Comparison of ENCODE assay signal across 18 cellular contexts in the genomic region with DNA sequence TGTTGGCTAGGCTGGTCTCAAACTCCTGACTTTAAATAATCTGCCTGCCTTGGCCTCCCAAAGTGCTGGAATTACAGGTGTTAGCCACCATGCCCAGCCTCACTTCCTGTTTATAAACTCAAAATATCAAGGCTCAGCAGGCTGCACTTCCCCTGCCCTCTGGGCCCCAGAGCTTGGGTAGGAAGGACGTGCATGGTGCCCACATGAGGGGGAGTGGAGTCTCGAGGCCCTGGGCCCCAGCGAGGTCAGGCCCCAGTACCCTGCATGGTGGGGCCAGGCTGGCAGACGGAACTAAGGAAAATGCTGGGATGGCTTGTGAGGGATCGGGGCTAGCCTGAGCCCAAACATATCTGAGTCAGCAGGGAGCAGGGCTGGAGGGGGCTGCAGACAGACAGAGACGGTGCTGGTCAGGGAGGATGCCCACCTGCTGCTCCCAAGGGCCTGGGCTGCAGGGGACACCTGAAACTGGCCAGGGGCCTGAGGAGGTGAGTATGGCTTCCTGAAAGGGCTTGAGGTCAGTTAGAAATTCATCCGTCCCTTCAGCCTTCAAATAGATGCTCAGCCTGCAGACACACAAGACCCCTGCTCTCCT. TPM values are rescaled to one million over a fixed set of nuclear protein-coding genes. Genes with fewer than 3 reads are reported as not detected.
DNase-seq lines count a peak whose midpoint lies in the region; ATAC-seq and TF ChIP-seq lines count a peak whose summit lies in the region.
"Had no signal": no experiment of that assay in that cellular context is flagged by ENCODE, and none has a peak within 500 bp of the region (broad histone marks: within the 10 kb centered on the region; RNA-seq: fewer than 3 reads in every experiment).

No MANE protein-coding gene starts in this region.

- H3K9me3 ChIP-seq in BLaER1 treated with 17β-estradiol and CSF1 and Interleukin-3, amounts not matched to agents 10 nM and 100 nM (replicated peaks in 1 of 11): no peaks in the 10 kb centered on the region
- H3K9me3 ChIP-seq in T-helper 17 cell (ENCODE audit: control insufficient read depth, low read length, poor library complexity, severe bottlenecking): no peaks in the 10 kb centered on the region
- H3K9me3 ChIP-seq in right lobe of liver: no peaks in the 10 kb centered on the region
- H3K9me3 ChIP-seq: HAP-1, lower lobe of right lung had no signal

- peaks cover 36 to 60% (median 47%) of the 10 kb centered on the region in 10 experiments for H3K4me1 ChIP-seq in BLaER1 treated with 17β-estradiol and CSF1 and Interleukin-3, amounts not matched to agents 10 nM and 100 nM
- peaks cover 0 to 29% (median 8%) of the 10 kb centered on the region in 4 donors for H3K4me1 ChIP-seq in right lobe of liver
- H3K4me1 ChIP-seq: HAP-1 had no signal

- H3K4me3 Mint-ChIP-seq in T-helper 17 cell: no peak overlapping the region
- peak overlapping the region; percentile 46 to 63 for H3K4me3 Mint-ChIP-seq in effector memory CD8-positive, alpha-beta T cell
- H3K4me3 Mint-ChIP-seq: nephron progenitor cell had no signal

- peak; percentile 21 for DNase-seq in GM12865 (ENCODE audit: low read depth)
- DNase-seq in T-helper 17 cell: no peak
- DNase-seq in effector memory CD8-positive, alpha-beta T cell: no peak
- no peak for DNase-seq in globus pallidus (ENCODE audit: low spot score)
- no peak for DNase-seq in right lobe of liver
- DNase-seq: activated CD4-positive, alpha-beta T cell treated with anti-CD3 and anti-CD28 coated beads, Interleukin-2, amount 50 U/mL, for 48 hours; activated effector memory CD4-positive, alpha-beta T cell treated with anti-CD3 and anti-CD28 coated beads, Interleukin-2, amount 50 U/mL, for 16 hours; DMS53; lower lobe of right lung; NCI-H2029 treated with DMSO at 0.1 percent for 48 hours; NCI-H69; nephron progenitor cell; stimulated activated CD4-positive, alpha-beta T cell treated with anti-CD3 and anti-CD28 coated beads, Interleukin-15, amount 100 ng/mL, for 24 hours had no signal

- H3K9ac ChIP-seq in BLaER1 treated with 17β-estradiol and CSF1 and Interleukin-3, amounts not matched to agents 10 nM and 100 nM: no peak overlapping the region

- no peaks in the 10 kb centered on the region for H3K27me3 ChIP-seq in BLaER1 treated with 17β-estradiol and CSF1 and Interleukin-3, amounts not matched to agents 10 nM and 100 nM
- H3K27me3 ChIP-seq in right lobe of liver: no peaks in the 10 kb centered on the region

- TF ChIP-seq POLR2A in right lobe of liver (IDR thresholded peaks at IDR 0.05): no peak

- H3K27ac ChIP-seq in BLaER1 treated with 17β-estradiol and CSF1 and Interleukin-3, amounts not matched to agents 10 nM and 100 nM: peak overlapping the region in 5 of 11 experiments; percentile 5 to 36 (median 11); a peak in 3 of 22 replicates
- no peak overlapping the region for H3K27ac ChIP-seq in right lobe of liver
- H3K27ac ChIP-seq: coronary artery, epithelial cell of prostate, lower lobe of right lung had no signal

- H3K27me3 Mint-ChIP-seq in T-helper 17 cell: no peaks in the 10 kb centered on the region
- H3K27me3 Mint-ChIP-seq in effector memory CD8-positive, alpha-beta T cell: no peaks in the 10 kb centered on the region

- WGBS in right lobe of liver (ENCODE audit: insufficient coverage, low coverage, low lambda C conversion rate, missing lambda C conversion rate): 80% methylated on average over 1 of the region's 7 CpGs

- H4K20me1 ChIP-seq in BLaER1 treated with 17β-estradiol and CSF1 and Interleukin-3, amounts not matched to agents 10 nM and 100 nM: no peaks in the 10 kb centered on the region; a peak in 1 of 22 replicates

- H3K4me1 Mint-ChIP-seq in T-helper 17 cell: peaks cover 15% of the 10 kb centered on the region
- peaks cover 39 to 45% of the 10 kb centered on the region in 2 donors for H3K4me1 Mint-ChIP-seq in effector memory CD8-positive, alpha-beta T cell (ENCODE audit: low read depth in 2 of 2)

- ATAC-seq in T-helper 17 cell (no peak), GM18909 (IDR thresholded peaks at IDR 0.05; ENCODE audit: poor library complexity, unreplicated experiment) (no peak), right lobe of liver (no peak)
- peak; percentile 37 for ATAC-seq in effector memory CD8-positive, alpha-beta T cell (replicated peaks)
- ATAC-seq: lower lobe of right lung had no signal

- H3K4me3 ChIP-seq in BLaER1 treated with 17β-estradiol and CSF1 and Interleukin-3, amounts not matched to agents 10 nM and 100 nM: peak overlapping the region in 1 of 10 experiments; percentile 29; a peak in 1 of 20 replicates
- H3K4me3 ChIP-seq in GM12865 (ENCODE audit: low read depth, low read length): no peak overlapping the region
- no peak overlapping the region for H3K4me3 ChIP-seq in right lobe of liver
- H3K4me3 ChIP-seq: coronary artery, HAP-1, lower lobe of right lung had no signal

- no peaks in the 10 kb centered on the region for H3K9me3 Mint-ChIP-seq in effector memory CD8-positive, alpha-beta T cell
- H3K9me3 Mint-ChIP-seq: nephron progenitor cell had no signal

- TF ChIP-seq CTCF in GM12865 (IDR thresholded peaks at IDR 0.05; ENCODE audit: insufficient read depth, low read depth, low read length, missing control alignments) (no peak), right lobe of liver (IDR thresholded peaks at IDR 0.05) (no peak)

- intact Hi-C loops in right lobe of liver (cut with DNase I): no loop called here

- no peaks in the 10 kb centered on the region for H3K36me3 ChIP-seq in BLaER1 treated with 17β-estradiol and CSF1 and Interleukin-3, amounts not matched to agents 10 nM and 100 nM
- no peaks in the 10 kb centered on the region for H3K36me3 ChIP-seq in right lobe of liver
- H3K36me3 ChIP-seq: HAP-1, lower lobe of right lung had no signal

- H3K36me3 Mint-ChIP-seq in T-helper 17 cell (ENCODE audit: low read depth): no peaks in the 10 kb centered on the region
- H3K36me3 Mint-ChIP-seq in effector memory CD8-positive, alpha-beta T cell (ENCODE audit: insufficient read depth): peaks cover 4% of the 10 kb centered on the region

- H3K27ac Mint-ChIP-seq in T-helper 17 cell: peak overlapping the region; percentile 74
- peak overlapping the region; percentile 84 to 99 for H3K27ac Mint-ChIP-seq in effector memory CD8-positive, alpha-beta T cell
- H3K27ac Mint-ChIP-seq: nephron progenitor cell had no signal

- H3K4me2 ChIP-seq in BLaER1 treated with 17β-estradiol and CSF1 and Interleukin-3, amounts not matched to agents 10 nM and 100 nM: peak overlapping the region; percentile 54 to 80 (median 72)

RNA-seq across cellular contexts. Expression of a gene that starts 5.1 kb away (rescaled TPM):
- total RNA-seq in T-helper 17 cell (1 to 10 TPM; 1.9 to 2.2 TPM), right lobe of liver (1 to 10 TPM in 2 of 6 experiments, under 1 TPM in 4; 0.06 to 3.2 (median 0.81) TPM)

RNA-seq across cellular contexts. Expression of a gene that starts 50.1 kb away (rescaled TPM):
- total RNA-seq in T-helper 17 cell (10 to 100 TPM; 23.1 to 34.8 TPM), right lobe of liver (1 to 10 TPM in 5 of 6 experiments, under 1 TPM in 1; 0.31 to 7.3 (median 4.7) TPM)
